ENCODE assay signal across 8 cellular contexts in the genomic region with DNA sequence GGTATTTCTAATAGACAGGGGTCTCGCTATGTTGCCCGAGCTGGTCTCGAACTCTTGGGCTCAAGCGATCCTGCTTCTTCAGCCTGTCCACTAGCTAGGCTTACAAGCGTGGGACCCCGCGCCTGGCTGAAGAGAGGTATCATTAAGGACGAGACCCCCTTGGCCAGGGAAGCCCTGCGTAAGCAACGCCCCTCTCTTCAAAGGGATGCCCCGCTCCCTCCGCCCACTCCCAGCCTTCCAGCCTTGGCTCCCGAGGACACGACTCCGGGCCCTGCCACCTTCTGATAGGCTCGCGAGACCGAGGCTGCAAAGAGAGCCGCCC. TPM values are rescaled to one million over a fixed set of nuclear protein-coding genes. Genes with fewer than 3 reads are reported as not detected.
DNase-seq lines count a peak whose midpoint lies in the region; ATAC-seq and TF ChIP-seq lines count a peak whose summit lies in the region.

No MANE protein-coding gene starts in this region.

- TF ChIP-seq EP300 in transverse colon (IDR thresholded peaks at IDR 0.05; ENCODE audit: low read depth): no peak

- WGBS in transverse colon (ENCODE audit: low coverage in 1 of 2), 2 donors: 9% methylated on average over 18 of the region's 19 CpGs; no CpG with 5 or more reads in 1 of the 2 donors

- H3K36me3 ChIP-seq in HUES48 (ENCODE audit: control insufficient read depth, insufficient read depth, low read length) (no peaks in the 10 kb centered on the region), transverse colon (no peaks in the 10 kb centered on the region)

- H3K27ac ChIP-seq in HUES48 (ENCODE audit: low read depth, low read length) (peak overlapping the region; percentile 29), layer of hippocampus (ENCODE audit: low read depth, low read length) (peak overlapping the region; percentile 98), transverse colon (peak overlapping the region; percentile 89 to 98 (median 90))

- H3K9me3 ChIP-seq in HUES48 (ENCODE audit: control insufficient read depth, insufficient read depth, low read length): no peaks in the 10 kb centered on the region
- no peaks in the 10 kb centered on the region for H3K9me3 ChIP-seq in transverse colon

- no peak overlapping the region for H3K9ac ChIP-seq in HUES48 (ENCODE audit: low read depth, low read length)

- H3K27me3 ChIP-seq in HUES48 (ENCODE audit: control insufficient read depth, insufficient read depth, low read length): no peaks in the 10 kb centered on the region
- H3K27me3 ChIP-seq in layer of hippocampus (ENCODE audit: control insufficient read depth, insufficient read depth, low read length): no peaks in the 10 kb centered on the region
- H3K27me3 ChIP-seq in transverse colon: no peaks in the 10 kb centered on the region

- H3K4me1 ChIP-seq in HUES48 (ENCODE audit: control insufficient read depth, insufficient read depth, low read length): 0 out of 2 replicates have a peak, but pooled peaks cover 3% of the 10 kb centered on the region
- H3K4me1 ChIP-seq in transverse colon: peaks cover 11 to 37% (median 29%) of the 10 kb centered on the region in 4 donors

- peak; percentile 8 for TF ChIP-seq POLR2A in transverse colon (IDR thresholded peaks at IDR 0.05)

- in situ Hi-C loops in astrocyte of the spinal cord (cut with HindIII; ENCODE audit: low sequenced_read_pairs) (no loop called here), transverse colon (cut with MboI; ENCODE audit: low pct_ligation_motif_present in 1 of 4, low pct_unique_long_range_greater_than_20kb in 1 of 4, low sequenced_read_pairs in 3 of 4) (loop anchor here in 1 of 4 donors (10.0 kb wide), 1 partner anchor 51 kb away; a partner anchor contains a TSS)

- TF ChIP-seq CTCF in astrocyte of the spinal cord (IDR thresholded peaks at IDR 0.05; ENCODE audit: low read depth, low read length): no peak
- no peak for TF ChIP-seq CTCF in transverse colon (IDR thresholded peaks at IDR 0.05)

- intact Hi-C loops in transverse colon (cut with DNase I; ENCODE audit: low total_unique reads): no loop called here

- H3K4me3 ChIP-seq in HUES48 (ENCODE audit: low read depth, low read length) (peak overlapping the region; percentile 86), astrocyte of the spinal cord (ENCODE audit: low read depth, low read length) (peak overlapping the region; percentile 84), transverse colon (peak overlapping the region; percentile 59 to 88 (median 78))

- no peak for ATAC-seq in HG02870 (IDR thresholded peaks at IDR 0.05; ENCODE audit: unreplicated experiment)

- DNase-seq in NCI-H1092 (lab: John Stamatoyannopoulos, UW) (peak; percentile 99), NCI-H1092 treated with DMSO at 0.1 percent for 48 hours (lab: John Stamatoyannopoulos, UW) (no peak), astrocyte of the spinal cord (ENCODE audit: low read depth, low spot score) (no peak), transverse colon (no peak), pons (ENCODE audit: low spot score) (no peak)

RNA-seq across cellular contexts. Expression of a gene that starts 0.2 kb away (rescaled TPM):
- 1 to 10 TPM; 4.5 to 8.7 (median 5.9) TPM for total RNA-seq in transverse colon

RNA-seq across cellular contexts. Expression of a gene that starts 4.2 kb away (rescaled TPM):
- 10 to 100 TPM; 24.5 to 48.7 (median 38.5) TPM for total RNA-seq in transverse colon

RNA-seq across cellular contexts. Expression of a gene that starts 31.6 kb away (rescaled TPM):
- total RNA-seq in transverse colon: 10 to 100 TPM; 17.2 to 30.7 (median 20.1) TPM

RNA-seq across cellular contexts. Expression of a gene that starts 38.3 kb away (rescaled TPM):
- 1,000 to 10,000 TPM in 1 of 4 donors, 100 to 1,000 TPM in 2, 10 to 100 TPM in 1; 61.3 to 1,017 (median 295) TPM for total RNA-seq in transverse colon

RNA-seq across cellular contexts. Expression of a gene that starts 47.7 kb away (rescaled TPM):
- total RNA-seq in transverse colon: 1 to 10 TPM in 2 of 4 donors, under 1 TPM in 1, not detected in 1; 0.40 to 4.2 (median 4.1) TPM

Comparison
In these comparisons a context has a peak if more than half of its experiments do, and no peak if none do; other contexts are left out.
1. H3K27ac ChIP-seq: peak in every context shown above with its lines; median percentile 98 in layer of hippocampus; 90 in transverse colon; 29 in HUES48.